ENCODE assay signal across 1 cellular context in the genomic region with DNA sequence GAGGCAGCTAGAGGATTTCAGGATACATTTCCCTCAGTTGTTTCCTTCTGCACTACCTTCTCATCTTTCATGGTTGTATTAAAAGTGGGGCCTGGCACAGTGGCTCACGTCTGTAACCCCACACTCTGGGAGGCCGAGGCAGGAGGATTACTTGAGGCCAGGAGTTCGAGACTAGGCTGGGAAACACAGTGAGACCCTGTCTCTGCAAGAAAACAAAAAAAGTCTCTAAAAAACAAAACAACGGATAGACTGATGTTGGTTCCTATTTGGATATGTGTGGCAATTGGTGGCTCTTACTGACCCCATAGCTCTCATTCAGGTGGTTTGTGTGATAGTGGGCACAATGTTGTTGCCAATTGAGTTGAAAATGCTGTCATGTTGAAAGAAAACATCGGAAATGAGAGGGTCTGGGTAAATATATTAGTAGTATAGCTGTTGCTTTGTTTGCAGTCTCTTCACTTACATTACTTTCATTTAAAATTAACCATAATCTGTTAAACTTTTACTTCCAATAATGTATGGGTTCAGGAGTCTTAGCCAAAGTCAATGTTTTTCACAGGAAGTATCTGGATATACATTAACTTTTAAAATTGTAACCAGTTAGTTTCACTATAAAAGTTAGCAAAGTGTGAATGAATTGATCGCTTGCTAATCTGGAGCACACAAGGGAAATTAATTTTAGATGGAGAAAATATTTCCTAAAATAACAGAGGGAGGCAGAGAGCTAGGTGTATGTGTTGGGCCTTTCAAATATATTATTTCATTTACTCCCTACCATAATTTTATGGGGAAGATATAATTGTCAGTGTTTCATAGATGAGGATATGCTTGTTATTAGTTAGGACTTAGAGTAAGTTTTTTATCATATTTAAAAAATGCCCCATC.
TF ChIP-seq lines count a peak whose summit lies in the region.

No MANE protein-coding gene starts in this region.

TF ChIP-seq in HepG2, 621 proteins besides CTCF, POLR2A, EP300 and RAD21 (continues in another document):
- TF ChIP-seq BCL6 (CRISPR knock-in tag; IDR thresholded peaks at IDR 0.05), result peak; percentile 57
- TF ChIP-seq NR2F1 (CRISPR knock-in tag; IDR thresholded peaks at IDR 0.05), result 0 out of 4 replicates have a peak, but pooled peaks have one; percentile 11 to 25
- TF ChIP-seq, protein P1, sequence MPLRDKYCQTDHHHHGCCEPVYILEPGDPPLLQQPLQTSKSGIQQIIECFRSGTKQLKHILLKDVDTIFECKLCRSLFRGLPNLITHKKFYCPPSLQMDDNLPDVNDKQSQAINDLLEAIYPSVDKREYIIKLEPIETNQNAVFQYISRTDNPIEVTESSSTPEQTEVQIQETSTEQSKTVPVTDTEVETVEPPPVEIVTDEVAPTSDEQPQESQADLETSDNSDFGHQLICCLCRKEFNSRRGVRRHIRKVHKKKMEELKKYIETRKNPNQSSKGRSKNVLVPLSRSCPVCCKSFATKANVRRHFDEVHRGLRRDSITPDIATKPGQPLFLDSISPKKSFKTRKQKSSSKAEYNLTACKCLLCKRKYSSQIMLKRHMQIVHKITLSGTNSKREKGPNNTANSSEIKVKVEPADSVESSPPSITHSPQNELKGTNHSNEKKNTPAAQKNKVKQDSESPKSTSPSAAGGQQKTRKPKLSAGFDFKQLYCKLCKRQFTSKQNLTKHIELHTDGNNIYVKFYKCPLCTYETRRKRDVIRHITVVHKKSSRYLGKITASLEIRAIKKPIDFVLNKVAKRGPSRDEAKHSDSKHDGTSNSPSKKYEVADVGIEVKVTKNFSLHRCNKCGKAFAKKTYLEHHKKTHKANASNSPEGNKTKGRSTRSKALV (CRISPR knock-in tag; IDR thresholded peaks at IDR 0.05), result peak; percentile 37; the same call in 1 of the 2 replicates
- no peak for TF ChIP-seq XRCC5 (optimal IDR thresholded peaks at IDR 0.05; ENCODE audit: low read length)
- TF ChIP-seq RERE (CRISPR knock-in tag; IDR thresholded peaks at IDR 0.05; ENCODE audit: low read depth), result peak; percentile 95
- TF ChIP-seq NPAS2 (CRISPR knock-in tag; IDR thresholded peaks at IDR 0.05; ENCODE audit: borderline replicate concordance), result no peak
- TF ChIP-seq TCF7 (IDR thresholded peaks at IDR 0.05; ENCODE audit: low read depth), result peak; percentile 90
- TF ChIP-seq ZNF615 (CRISPR knock-in tag; IDR thresholded peaks at IDR 0.05; ENCODE audit: borderline replicate concordance), result no peak; the same call in 1 of the 2 replicates
- TF ChIP-seq, protein P2, sequence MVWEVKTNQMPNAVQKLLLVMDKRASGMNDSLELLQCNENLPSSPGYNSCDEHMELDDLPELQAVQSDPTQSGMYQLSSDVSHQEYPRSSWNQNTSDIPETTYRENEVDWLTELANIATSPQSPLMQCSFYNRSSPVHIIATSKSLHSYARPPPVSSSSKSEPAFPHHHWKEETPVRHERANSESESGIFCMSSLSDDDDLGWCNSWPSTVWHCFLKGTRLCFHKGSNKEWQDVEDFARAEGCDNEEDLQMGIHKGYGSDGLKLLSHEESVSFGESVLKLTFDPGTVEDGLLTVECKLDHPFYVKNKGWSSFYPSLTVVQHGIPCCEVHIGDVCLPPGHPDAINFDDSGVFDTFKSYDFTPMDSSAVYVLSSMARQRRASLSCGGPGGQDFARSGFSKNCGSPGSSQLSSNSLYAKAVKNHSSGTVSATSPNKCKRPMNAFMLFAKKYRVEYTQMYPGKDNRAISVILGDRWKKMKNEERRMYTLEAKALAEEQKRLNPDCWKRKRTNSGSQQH (CRISPR knock-in tag; IDR thresholded peaks at IDR 0.05; ENCODE audit: low read depth), result no peak
- no peak for TF ChIP-seq SMC3 (IDR thresholded peaks at IDR 0.05; ENCODE audit: low read length)
- peak; percentile 37; the same call in 1 of the 2 replicates for TF ChIP-seq ZNF644 (CRISPR knock-in tag; IDR thresholded peaks at IDR 0.05; ENCODE audit: low read depth)
- TF ChIP-seq, protein P3, sequence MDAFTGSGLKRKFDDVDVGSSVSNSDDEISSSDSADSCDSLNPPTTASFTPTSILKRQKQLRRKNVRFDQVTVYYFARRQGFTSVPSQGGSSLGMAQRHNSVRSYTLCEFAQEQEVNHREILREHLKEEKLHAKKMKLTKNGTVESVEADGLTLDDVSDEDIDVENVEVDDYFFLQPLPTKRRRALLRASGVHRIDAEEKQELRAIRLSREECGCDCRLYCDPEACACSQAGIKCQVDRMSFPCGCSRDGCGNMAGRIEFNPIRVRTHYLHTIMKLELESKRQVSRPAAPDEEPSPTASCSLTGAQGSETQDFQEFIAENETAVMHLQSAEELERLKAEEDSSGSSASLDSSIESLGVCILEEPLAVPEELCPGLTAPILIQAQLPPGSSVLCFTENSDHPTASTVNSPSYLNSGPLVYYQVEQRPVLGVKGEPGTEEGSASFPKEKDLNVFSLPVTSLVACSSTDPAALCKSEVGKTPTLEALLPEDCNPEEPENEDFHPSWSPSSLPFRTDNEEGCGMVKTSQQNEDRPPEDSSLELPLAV (CRISPR knock-in tag; conservative IDR thresholded peaks at IDR 0.05; ENCODE audit: low read depth), result no peak
- no peak for TF ChIP-seq ZNF205 (CRISPR knock-in tag; IDR thresholded peaks at IDR 0.05)
- peak in 1 of 2 experiments; percentile 82; a peak in 2 of 4 replicates for TF ChIP-seq KLF16 (CRISPR knock-in tag; IDR thresholded peaks at IDR 0.05)
- TF ChIP-seq HNRNPLL (IDR thresholded peaks at IDR 0.05; ENCODE audit: low read depth, low read length, poor library complexity, severe bottlenecking), result no peak
- 0 out of 2 replicates have a peak, but pooled peaks have one; percentile 41 for TF ChIP-seq SOX13 (IDR thresholded peaks at IDR 0.05)
- peak in 1 of 2 experiments; percentile 91; a peak in 2 of 4 replicates for TF ChIP-seq SOX13 (CRISPR knock-in tag; conservative IDR thresholded peaks at IDR 0.05 in 1 of 2, IDR thresholded peaks at IDR 0.05 in 1 of 2)
- TF ChIP-seq HMG20B (CRISPR knock-in tag; conservative IDR thresholded peaks at IDR 0.05), result 0 out of 2 replicates have a peak, but pooled peaks have one; percentile 33
- no peak for TF ChIP-seq TAF15 (IDR thresholded peaks at IDR 0.05; ENCODE audit: low read depth, low read length, poor library complexity, severe bottlenecking)
- peak; percentile 63; the same call in 1 of the 2 replicates for TF ChIP-seq ZFP1 (CRISPR knock-in tag; IDR thresholded peaks at IDR 0.05)
- TF ChIP-seq, protein P4, sequence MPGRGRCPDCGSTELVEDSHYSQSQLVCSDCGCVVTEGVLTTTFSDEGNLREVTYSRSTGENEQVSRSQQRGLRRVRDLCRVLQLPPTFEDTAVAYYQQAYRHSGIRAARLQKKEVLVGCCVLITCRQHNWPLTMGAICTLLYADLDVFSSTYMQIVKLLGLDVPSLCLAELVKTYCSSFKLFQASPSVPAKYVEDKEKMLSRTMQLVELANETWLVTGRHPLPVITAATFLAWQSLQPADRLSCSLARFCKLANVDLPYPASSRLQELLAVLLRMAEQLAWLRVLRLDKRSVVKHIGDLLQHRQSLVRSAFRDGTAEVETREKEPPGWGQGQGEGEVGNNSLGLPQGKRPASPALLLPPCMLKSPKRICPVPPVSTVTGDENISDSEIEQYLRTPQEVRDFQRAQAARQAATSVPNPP (CRISPR knock-in tag; IDR thresholded peaks at IDR 0.05), result no peak
- TF ChIP-seq, protein P5, sequence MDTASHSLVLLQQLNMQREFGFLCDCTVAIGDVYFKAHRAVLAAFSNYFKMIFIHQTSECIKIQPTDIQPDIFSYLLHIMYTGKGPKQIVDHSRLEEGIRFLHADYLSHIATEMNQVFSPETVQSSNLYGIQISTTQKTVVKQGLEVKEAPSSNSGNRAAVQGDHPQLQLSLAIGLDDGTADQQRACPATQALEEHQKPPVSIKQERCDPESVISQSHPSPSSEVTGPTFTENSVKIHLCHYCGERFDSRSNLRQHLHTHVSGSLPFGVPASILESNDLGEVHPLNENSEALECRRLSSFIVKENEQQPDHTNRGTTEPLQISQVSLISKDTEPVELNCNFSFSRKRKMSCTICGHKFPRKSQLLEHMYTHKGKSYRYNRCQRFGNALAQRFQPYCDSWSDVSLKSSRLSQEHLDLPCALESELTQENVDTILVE (CRISPR knock-in tag; IDR thresholded peaks at IDR 0.05), result peak; percentile 64; the same call in 1 of the 2 replicates
- 0 out of 2 replicates have a peak, but pooled peaks have one; percentile 14 for TF ChIP-seq SP4 (CRISPR knock-in tag; IDR thresholded peaks at IDR 0.05)
- peak; percentile 58; the same call in 1 of the 2 replicates for TF ChIP-seq ATF1 (CRISPR knock-in tag; IDR thresholded peaks at IDR 0.05)
- peak; percentile 81 for TF ChIP-seq HOMEZ (CRISPR knock-in tag; IDR thresholded peaks at IDR 0.05; ENCODE audit: low read depth)
- no peak for TF ChIP-seq ZFAT (CRISPR knock-in tag; conservative IDR thresholded peaks at IDR 0.05)
- TF ChIP-seq, protein P6, sequence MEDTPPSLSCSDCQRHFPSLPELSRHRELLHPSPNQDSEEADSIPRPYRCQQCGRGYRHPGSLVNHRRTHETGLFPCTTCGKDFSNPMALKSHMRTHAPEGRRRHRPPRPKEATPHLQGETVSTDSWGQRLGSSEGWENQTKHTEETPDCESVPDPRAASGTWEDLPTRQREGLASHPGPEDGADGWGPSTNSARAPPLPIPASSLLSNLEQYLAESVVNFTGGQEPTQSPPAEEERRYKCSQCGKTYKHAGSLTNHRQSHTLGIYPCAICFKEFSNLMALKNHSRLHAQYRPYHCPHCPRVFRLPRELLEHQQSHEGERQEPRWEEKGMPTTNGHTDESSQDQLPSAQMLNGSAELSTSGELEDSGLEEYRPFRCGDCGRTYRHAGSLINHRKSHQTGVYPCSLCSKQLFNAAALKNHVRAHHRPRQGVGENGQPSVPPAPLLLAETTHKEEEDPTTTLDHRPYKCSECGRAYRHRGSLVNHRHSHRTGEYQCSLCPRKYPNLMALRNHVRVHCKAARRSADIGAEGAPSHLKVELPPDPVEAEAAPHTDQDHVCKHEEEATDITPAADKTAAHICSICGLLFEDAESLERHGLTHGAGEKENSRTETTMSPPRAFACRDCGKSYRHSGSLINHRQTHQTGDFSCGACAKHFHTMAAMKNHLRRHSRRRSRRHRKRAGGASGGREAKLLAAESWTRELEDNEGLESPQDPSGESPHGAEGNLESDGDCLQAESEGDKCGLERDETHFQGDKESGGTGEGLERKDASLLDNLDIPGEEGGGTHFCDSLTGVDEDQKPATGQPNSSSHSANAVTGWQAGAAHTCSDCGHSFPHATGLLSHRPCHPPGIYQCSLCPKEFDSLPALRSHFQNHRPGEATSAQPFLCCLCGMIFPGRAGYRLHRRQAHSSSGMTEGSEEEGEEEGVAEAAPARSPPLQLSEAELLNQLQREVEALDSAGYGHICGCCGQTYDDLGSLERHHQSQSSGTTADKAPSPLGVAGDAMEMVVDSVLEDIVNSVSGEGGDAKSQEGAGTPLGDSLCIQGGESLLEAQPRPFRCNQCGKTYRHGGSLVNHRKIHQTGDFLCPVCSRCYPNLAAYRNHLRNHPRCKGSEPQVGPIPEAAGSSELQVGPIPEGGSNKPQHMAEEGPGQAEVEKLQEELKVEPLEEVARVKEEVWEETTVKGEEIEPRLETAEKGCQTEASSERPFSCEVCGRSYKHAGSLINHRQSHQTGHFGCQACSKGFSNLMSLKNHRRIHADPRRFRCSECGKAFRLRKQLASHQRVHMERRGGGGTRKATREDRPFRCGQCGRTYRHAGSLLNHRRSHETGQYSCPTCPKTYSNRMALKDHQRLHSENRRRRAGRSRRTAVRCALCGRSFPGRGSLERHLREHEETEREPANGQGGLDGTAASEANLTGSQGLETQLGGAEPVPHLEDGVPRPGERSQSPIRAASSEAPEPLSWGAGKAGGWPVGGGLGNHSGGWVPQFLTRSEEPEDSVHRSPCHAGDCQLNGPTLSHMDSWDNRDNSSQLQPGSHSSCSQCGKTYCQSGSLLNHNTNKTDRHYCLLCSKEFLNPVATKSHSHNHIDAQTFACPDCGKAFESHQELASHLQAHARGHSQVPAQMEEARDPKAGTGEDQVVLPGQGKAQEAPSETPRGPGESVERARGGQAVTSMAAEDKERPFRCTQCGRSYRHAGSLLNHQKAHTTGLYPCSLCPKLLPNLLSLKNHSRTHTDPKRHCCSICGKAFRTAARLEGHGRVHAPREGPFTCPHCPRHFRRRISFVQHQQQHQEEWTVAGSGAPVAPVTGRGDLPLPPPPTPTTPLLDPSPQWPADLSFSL (CRISPR knock-in tag; IDR thresholded peaks at IDR 0.05), result peak; percentile 83; the same call in 1 of the 2 replicates
- no peak for TF ChIP-seq ZSCAN22 (CRISPR knock-in tag; IDR thresholded peaks at IDR 0.05)
- peak; percentile 44; the same call in 1 of the 2 replicates for TF ChIP-seq ZNF747 (CRISPR knock-in tag; IDR thresholded peaks at IDR 0.05; ENCODE audit: borderline replicate concordance)
